ENCODE assay signal across 9 cellular contexts in the genomic region with DNA sequence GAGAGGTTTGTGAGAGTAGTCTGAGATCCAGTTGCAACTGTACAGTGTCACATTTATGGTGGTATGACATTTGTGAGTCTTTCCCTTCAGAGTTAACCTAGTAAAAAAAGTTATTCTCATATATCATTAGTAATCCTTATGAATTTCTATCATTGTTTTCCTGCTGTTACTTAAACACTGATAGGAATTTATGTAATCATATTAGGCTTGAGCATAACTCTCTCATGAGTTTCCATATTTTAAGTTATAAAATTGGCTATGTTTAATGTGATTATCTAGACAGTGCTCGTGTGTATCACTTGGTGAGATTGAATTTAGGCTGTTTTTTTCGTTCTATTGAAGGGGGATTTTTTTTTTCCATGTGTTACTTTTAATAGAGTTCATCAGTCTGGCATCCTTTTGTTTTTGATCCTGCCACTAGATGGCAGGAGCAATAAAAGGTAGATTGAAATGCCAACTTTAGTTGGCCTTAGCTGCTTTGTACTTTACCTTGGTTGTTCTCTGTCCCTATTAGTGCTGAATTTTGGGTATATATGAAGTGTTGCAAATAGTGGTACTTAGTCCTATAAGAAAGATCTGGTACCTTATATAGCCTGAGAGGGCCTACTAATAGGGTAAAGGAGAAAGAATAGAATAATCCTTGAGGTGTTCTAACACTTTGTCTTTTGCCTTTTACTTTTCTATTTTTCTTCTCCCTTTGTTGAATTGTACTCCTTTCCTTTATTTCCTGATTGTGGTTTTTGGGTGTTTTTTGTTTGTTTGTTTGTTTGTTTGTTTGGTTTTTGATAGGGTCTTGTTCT. TPM values are rescaled to one million over a fixed set of nuclear protein-coding genes. Genes with fewer than 3 reads are reported as not detected.
DNase-seq lines count a peak whose midpoint lies in the region; ATAC-seq and TF ChIP-seq lines count a peak whose summit lies in the region.
"Had no signal": no experiment of that assay in that cellular context is flagged by ENCODE, and none has a peak within 500 bp of the region (broad histone marks: within the 10 kb centered on the region; RNA-seq: fewer than 3 reads in every experiment).

No MANE protein-coding gene starts in this region.

- CTCF ChIA-PET in activated CD8-positive, alpha-beta T cell treated with anti-CD3 and anti-CD28 coated beads for 36 hours (lab: Charles Lee), result interaction anchor here (0.6 to 2.0 kb wide), 12 partner anchors 11 to 175 kb away, joined by 3 to 13 read pairs (median 4); a partner anchor contains a TSS

- no peaks in the 10 kb centered on the region for H3K27me3 ChIP-seq in cardiac muscle cell
- H3K27me3 ChIP-seq in spleen (replicated peaks in 1 of 7), result no peaks in the 10 kb centered on the region
- H3K27me3 ChIP-seq: BLaER1 had no signal

- H3K27ac ChIP-seq in cardiac muscle cell, result no peak overlapping the region
- H3K27ac ChIP-seq in spleen, result no peak overlapping the region
- H3K27ac ChIP-seq: BLaER1 had no signal

- peak; percentile 87 for TF ChIP-seq CTCF in activated CD8-positive, alpha-beta T cell treated with anti-CD3 and anti-CD28 coated beads for 36 hours (IDR thresholded peaks at IDR 0.05)
- TF ChIP-seq CTCF in cardiac muscle cell (IDR thresholded peaks at IDR 0.05; ENCODE audit: low read depth, low read length) (peak; percentile 70), spleen (IDR thresholded peaks at IDR 0.05 in 8 of 11, conservative IDR thresholded peaks at IDR 0.05 in 3 of 11) (peak in 10 of 11 experiments; percentile 45 to 75 (median 65))

- ATAC-seq in HG03354 (IDR thresholded peaks at IDR 0.05; ENCODE audit: poor library complexity, severe bottlenecking, unreplicated experiment) (peak; percentile 65), HG03108 (IDR thresholded peaks at IDR 0.05; ENCODE audit: unreplicated experiment) (no peak)
- ATAC-seq in activated CD8-positive, alpha-beta T cell treated with anti-CD3 and anti-CD28 coated beads for 36 hours, result peak; percentile 73

- H3K36me3 Mint-ChIP-seq in activated CD8-positive, alpha-beta T cell treated with anti-CD3 and anti-CD28 coated beads for 36 hours (ENCODE audit: low read depth), result peaks cover 11% of the 10 kb centered on the region

- TF ChIP-seq POLR2A in spleen (IDR thresholded peaks at IDR 0.05), result no peak

- intact Hi-C loops in activated CD8-positive, alpha-beta T cell treated with anti-CD3 and anti-CD28 coated beads for 36 hours (cut with micrococcal nuclease), result loop anchor here (10.0 kb wide), 1 partner anchor 144 kb away; no protein-coding TSS in a partner anchor
- intact Hi-C loops in spleen (cut with DNase I; ENCODE audit: low total_unique reads), result no loop called here

- WGBS in spleen, 5 donors, result 2 to 7% (median 3%) methylated on average over 2 of the region's 2 CpGs

- peaks cover 2% of the 10 kb centered on the region for H3K9me3 Mint-ChIP-seq in activated CD8-positive, alpha-beta T cell treated with anti-CD3 and anti-CD28 coated beads for 36 hours

- no peaks in the 10 kb centered on the region for H3K9me3 ChIP-seq in cardiac muscle cell (ENCODE audit: low read depth)
- H3K9me3 ChIP-seq in spleen, result peaks cover 0 to 8% (median 4%) of the 10 kb centered on the region in 8 donors

- POLR2A ChIA-PET in activated CD8-positive, alpha-beta T cell treated with anti-CD3 and anti-CD28 coated beads for 36 hours (lab: Charles Lee), result interaction anchor here (0.7 kb wide), 2 partner anchors 49 to 230 kb away, joined by 3 read pairs; no protein-coding TSS in a partner anchor

- H3K4me1 Mint-ChIP-seq in activated CD8-positive, alpha-beta T cell treated with anti-CD3 and anti-CD28 coated beads for 36 hours (ENCODE audit: low read depth), result peaks cover 74% of the 10 kb centered on the region

- H3K4me3 ChIP-seq in cardiac muscle cell (no peak overlapping the region), spleen (no peak overlapping the region)
- H3K4me3 ChIP-seq: BLaER1 had no signal

- no peaks in the 10 kb centered on the region for H3K27me3 Mint-ChIP-seq in activated CD8-positive, alpha-beta T cell treated with anti-CD3 and anti-CD28 coated beads for 36 hours

- peak overlapping the region; percentile 46 for H3K27ac Mint-ChIP-seq in activated CD8-positive, alpha-beta T cell treated with anti-CD3 and anti-CD28 coated beads for 36 hours

- DNase-seq in DMS53 (lab: John Stamatoyannopoulos, UW) (peak; percentile 39), DMS53 treated with DMSO at 0.1 percent for 48 hours (lab: John Stamatoyannopoulos, UW; ENCODE audit: unreplicated experiment) (no peak), cardiac muscle cell (ENCODE audit: low read depth in 1 of 2, low spot score in 1 of 2) (peak; percentile 38 to 44), spleen (no peak), cortex of kidney (lab: John Stamatoyannopoulos, UW) (no peak)
- DNase-seq in activated CD8-positive, alpha-beta T cell treated with anti-CD3 and anti-CD28 coated beads for 36 hours, result peak; percentile 35

- no peak overlapping the region for H3K4me3 Mint-ChIP-seq in activated CD8-positive, alpha-beta T cell treated with anti-CD3 and anti-CD28 coated beads for 36 hours

- H3K4me1 ChIP-seq in cardiac muscle cell (ENCODE audit: low read depth) (peaks cover 22% of the 10 kb centered on the region), spleen (peaks cover 16 to 88% (median 63%) of the 10 kb centered on the region in 6 donors)

- no peaks in the 10 kb centered on the region for H3K36me3 ChIP-seq in cardiac muscle cell
- no peaks in the 10 kb centered on the region for H3K36me3 ChIP-seq in spleen

RNA-seq across cellular contexts. Expression of a gene that starts 17.9 kb away (rescaled TPM):
- 100 to 1,000 TPM in 1 of 2 experiments, 10 to 100 TPM in 1; 92.8 to 103 TPM for total RNA-seq in activated CD8-positive, alpha-beta T cell treated with anti-CD3 and anti-CD28 coated beads for 36 hours
- 106 and 124 TPM in 2 replicates for total RNA-seq in cardiac muscle cell
- polyA plus RNA-seq in cardiac muscle cell, result 105 and 113 TPM in 2 replicates
- total RNA-seq in spleen, result 100 to 1,000 TPM in 2 of 7 donors, 10 to 100 TPM in 5; 77.3 to 128 (median 94.2) TPM
- polyA plus RNA-seq in spleen, result 10 to 100 TPM; 28.4 to 35.2 (median 31.9) TPM

Comparison
In these comparisons a context has a peak if more than half of its experiments do, and no peak if none do; other contexts are left out.
1. DNase-seq: peak in DMS53 (single experiment), activated CD8-positive, alpha-beta T cell treated with anti-CD3 and anti-CD28 coated beads for 36 hours (single experiment) and cardiac muscle cell (2 of 2); none in DMS53 treated with DMSO at 0.1 percent for 48 hours (single experiment), spleen (single experiment) and cortex of kidney (single experiment).
2. Peak in every context shown above with its lines, with median percentiles within 50 percentile points of each other: CTCF ChIP-seq.